In genomic region chr17:38729886-38730525, GRCh38 we compare ENCODE assay signal across 1 cellular context.
TF ChIP-seq lines count a peak whose summit lies in the region.

TSS of gene CISD3 (plus strand) at chr17:38730341. CDS start at chr17:38730359, 18 bp downstream.

TF ChIP-seq in HEK293, 187 proteins besides CTCF, POLR2A, EP300 and RAD21 (continued from another document):
- TF ChIP-seq ZSCAN4 (tag by site-specific recombination; IDR thresholded peaks at IDR 0.05), result no peak
- TF ChIP-seq ZEB2 (tag by site-specific recombination; IDR thresholded peaks at IDR 0.05), result no peak
- no peak for TF ChIP-seq ZNF292 (tag by site-specific recombination; IDR thresholded peaks at IDR 0.05; ENCODE audit: borderline replicate concordance, low read depth)
- no peak for TF ChIP-seq ZNF133 (tag by site-specific recombination; IDR thresholded peaks at IDR 0.05)
